10 cellular contexts compared by ENCODE assay signal in the genomic region with DNA sequence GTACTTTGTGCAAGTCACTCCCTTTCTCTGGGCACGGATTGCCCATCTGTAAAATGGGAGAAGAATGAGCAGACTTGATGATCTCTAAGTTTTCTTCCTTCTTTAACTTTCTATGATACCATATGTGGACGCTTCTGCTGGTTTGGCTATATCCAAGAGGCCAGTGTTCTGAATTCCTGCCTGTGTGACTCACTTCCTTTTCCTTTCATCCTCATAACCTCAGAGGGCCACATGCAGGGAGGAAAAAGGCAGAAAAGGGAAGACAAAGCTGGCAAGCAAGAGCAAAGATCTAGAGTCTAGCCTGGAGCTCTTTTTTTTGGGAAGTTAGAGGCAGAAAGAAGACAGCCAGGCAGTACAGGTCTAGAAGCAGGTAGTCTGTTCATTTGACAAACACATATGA.
A peak's percentile ranks its signal among the peaks of the same experiment; 100 is the strongest.
DNase-seq lines count a peak whose midpoint lies in the region; ATAC-seq and TF ChIP-seq lines count a peak whose summit lies in the region.
"Had no signal": no experiment of that assay in that cellular context is flagged by ENCODE, and none has a peak within 500 bp of the region (broad histone marks: within the 10 kb centered on the region; RNA-seq: fewer than 3 reads in every experiment).

No MANE protein-coding gene starts in this region.

- no peak for TF ChIP-seq RAD21 in HCT116 (IDR thresholded peaks at IDR 0.05; ENCODE audit: low read depth)

- H3K4me1 ChIP-seq in HCT116 (ENCODE audit: control insufficient read depth in 1 of 2, insufficient read depth in 2 of 2, low read length in 2 of 2) = peaks cover 8 to 27% of the 10 kb centered on the region in 2 experiments
- peaks cover 35% of the 10 kb centered on the region for H3K4me1 ChIP-seq in SJSA1 (replicated peaks)
- no peaks in the 10 kb centered on the region for H3K4me1 ChIP-seq in lower lobe of right lung

- H3K79me2 ChIP-seq in HCT116 (ENCODE audit: insufficient read depth, low read length) = no peaks in the 10 kb centered on the region

- H4K20me1 ChIP-seq in HCT116 (ENCODE audit: insufficient read depth) = no peaks in the 10 kb centered on the region

- H3K9me3 ChIP-seq in HCT116 (ENCODE audit: control insufficient read depth in 1 of 2, insufficient read depth in 1 of 2, low read depth in 1 of 2, low read length in 2 of 2) (no peaks in the 10 kb centered on the region), SJSA1 (replicated peaks) (no peaks in the 10 kb centered on the region), lower lobe of right lung (no peaks in the 10 kb centered on the region)

- peaks cover 14% of the 10 kb centered on the region; the same call in 1 of the 2 replicates for H3K27me3 ChIP-seq in HCT116 (ENCODE audit: insufficient read depth, low read length)
- H3K27me3 ChIP-seq in SJSA1 (replicated peaks) = no peaks in the 10 kb centered on the region
- H3K27me3 ChIP-seq in lower lobe of right lung (ENCODE audit: low read depth) = no peaks in the 10 kb centered on the region

- H3K36me3 ChIP-seq in HCT116 (ENCODE audit: control insufficient read depth in 1 of 2, insufficient read depth in 2 of 2, low read length in 2 of 2) = no peaks in the 10 kb centered on the region
- no peaks in the 10 kb centered on the region for H3K36me3 ChIP-seq in SJSA1
- H3K36me3 ChIP-seq in lower lobe of right lung = no peaks in the 10 kb centered on the region

- TF ChIP-seq CTCF in HCT116 (IDR thresholded peaks at IDR 0.05 in 2 of 3, conservative IDR thresholded peaks at IDR 0.05 in 1 of 3; ENCODE audit: borderline replicate concordance in 1 of 3, insufficient read depth in 1 of 3, low read depth in 2 of 3, low read length in 2 of 3) (no peak), fibroblast of pulmonary artery (IDR thresholded peaks at IDR 0.05; ENCODE audit: low read length, missing control alignments) (no peak), retinal pigment epithelial cell (conservative IDR thresholded peaks at IDR 0.05; ENCODE audit: low read depth, low read length) (no peak), lower lobe of right lung (IDR thresholded peaks at IDR 0.05) (no peak)

- H3K9ac ChIP-seq in HCT116 (ENCODE audit: low read length) = no peak overlapping the region

- no peak overlapping the region for H3K27ac ChIP-seq in HCT116 (ENCODE audit: low read depth, low read length)
- H3K27ac ChIP-seq in SJSA1 = peak overlapping the region; percentile 72
- no peak overlapping the region for H3K27ac ChIP-seq in lower lobe of right lung

- DNase-seq in HCT116 (ENCODE audit: low read depth, low spot score) (peak; percentile 34), SJSA1 (ENCODE audit: low read depth in 1 of 2, low spot score in 2 of 2) (peak; percentile 78 to 85), fibroblast of pulmonary artery (ENCODE audit: low read depth) (peak; percentile 87), retinal pigment epithelial cell (ENCODE audit: low read depth) (peak; percentile 15), ureter (ENCODE audit: low spot score) (no peak), lower lobe of right lung (no peak), COLO668 (lab: John Stamatoyannopoulos, UW; ENCODE audit: unreplicated experiment) (no peak)
- no peak for DNase-seq in activated naive CD4-positive, alpha-beta T cell treated with Interleukin-2 at 50 U/mL for 16 hours
- DNase-seq: activated naive CD8-positive, alpha-beta T cell treated with anti-CD3 and anti-CD28 coated beads for 36 hours; NCI-H2029 treated with DMSO at 0.1 percent for 48 hours had no signal

- ATAC-seq in HCT116 = peak; percentile 84
- no peak for ATAC-seq in lower lobe of right lung

- H2AFZ ChIP-seq in HCT116 (ENCODE audit: low read depth, low read length, poor library complexity, severe bottlenecking) = peak overlapping the region; percentile 49

- POLR2A ChIA-PET in HCT116 (lab: Charles Lee) = no interaction called here

- no peaks in the 10 kb centered on the region for H3K9me2 ChIP-seq in HCT116 (ENCODE audit: insufficient read depth)

- H3K4me3 ChIP-seq in HCT116 (replicated peaks in 1 of 2; ENCODE audit: low read depth in 1 of 2, low read length in 2 of 2) (peak overlapping the region in 1 of 2 experiments; percentile 14; a peak in 1 of 4 replicates), SJSA1 (no peak overlapping the region), fibroblast of pulmonary artery (replicated peaks; ENCODE audit: low read depth, low read length) (no peak overlapping the region), retinal pigment epithelial cell (ENCODE audit: low read length) (no peak overlapping the region), lower lobe of right lung (no peak overlapping the region)

- intact Hi-C loops in HCT116 (cut with micrococcal nuclease) (no loop called here), lower lobe of right lung (cut with DNase I) (no loop called here)

- CTCF ChIA-PET in HCT116 (lab: Charles Lee) = no interaction called here

- H3K4me2 ChIP-seq in HCT116 (ENCODE audit: low read length) = peak overlapping the region; percentile 63

- TF ChIP-seq POLR2A in HCT116 (IDR thresholded peaks at IDR 0.05; ENCODE audit: borderline replicate concordance, extremely low read depth, insufficient read depth, insufficient read length) = no peak

- BruUV-seq in HCT116 (replicated peaks; lab: Mats Ljungman, UMichigan) = no TSS peak

- RAD21 ChIA-PET in HCT116 (lab: Charles Lee; ENCODE audit: low non-redundant PET in 1 of 2, low total read pairs in 2 of 2, uncharacterized antibody in 2 of 2, unreplicated experiment in 2 of 2) = no interaction called here

TF ChIP-seq in HCT116, 20 proteins besides CTCF, POLR2A, EP300 and RAD21 (continues in another document):
- TF ChIP-seq EGR1 (IDR thresholded peaks at IDR 0.05; ENCODE audit: low read depth) (no peak), ELF1 (IDR thresholded peaks at IDR 0.05; ENCODE audit: borderline replicate concordance, low read depth) (no peak), CBX3 (IDR thresholded peaks at IDR 0.05; ENCODE audit: low read depth) (peak; percentile 67), CEBPB (IDR thresholded peaks at IDR 0.05; ENCODE audit: low read depth) (peak; percentile 25; the same call in 1 of the 2 replicates), POLR2AphosphoS5 (IDR thresholded peaks at IDR 0.05; ENCODE audit: low read depth, low read length) (no peak), SIN3A (IDR thresholded peaks at IDR 0.05; ENCODE audit: low read depth) (no peak), ZFX (IDR thresholded peaks at IDR 0.05) (no peak), SRF (IDR thresholded peaks at IDR 0.05; ENCODE audit: low read depth) (peak; percentile 58), FOSL1 (IDR thresholded peaks at IDR 0.05; ENCODE audit: low read depth) (peak; percentile 76), JUND (IDR thresholded peaks at IDR 0.05) (peak; percentile 81), ZNF274 (IDR thresholded peaks at IDR 0.05; ENCODE audit: low read depth, low read length) (no peak), EZH2 (IDR thresholded peaks at IDR 0.05) (no peak), EZH2phosphoT487 (IDR thresholded peaks at IDR 0.05; ENCODE audit: borderline replicate concordance) (no peak)
- TF ChIP-seq, protein P1, sequence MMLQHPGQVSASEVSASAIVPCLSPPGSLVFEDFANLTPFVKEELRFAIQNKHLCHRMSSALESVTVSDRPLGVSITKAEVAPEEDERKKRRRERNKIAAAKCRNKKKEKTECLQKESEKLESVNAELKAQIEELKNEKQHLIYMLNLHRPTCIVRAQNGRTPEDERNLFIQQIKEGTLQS (IDR thresholded peaks at IDR 0.05) = no peak
- TF ChIP-seq, protein P2, sequence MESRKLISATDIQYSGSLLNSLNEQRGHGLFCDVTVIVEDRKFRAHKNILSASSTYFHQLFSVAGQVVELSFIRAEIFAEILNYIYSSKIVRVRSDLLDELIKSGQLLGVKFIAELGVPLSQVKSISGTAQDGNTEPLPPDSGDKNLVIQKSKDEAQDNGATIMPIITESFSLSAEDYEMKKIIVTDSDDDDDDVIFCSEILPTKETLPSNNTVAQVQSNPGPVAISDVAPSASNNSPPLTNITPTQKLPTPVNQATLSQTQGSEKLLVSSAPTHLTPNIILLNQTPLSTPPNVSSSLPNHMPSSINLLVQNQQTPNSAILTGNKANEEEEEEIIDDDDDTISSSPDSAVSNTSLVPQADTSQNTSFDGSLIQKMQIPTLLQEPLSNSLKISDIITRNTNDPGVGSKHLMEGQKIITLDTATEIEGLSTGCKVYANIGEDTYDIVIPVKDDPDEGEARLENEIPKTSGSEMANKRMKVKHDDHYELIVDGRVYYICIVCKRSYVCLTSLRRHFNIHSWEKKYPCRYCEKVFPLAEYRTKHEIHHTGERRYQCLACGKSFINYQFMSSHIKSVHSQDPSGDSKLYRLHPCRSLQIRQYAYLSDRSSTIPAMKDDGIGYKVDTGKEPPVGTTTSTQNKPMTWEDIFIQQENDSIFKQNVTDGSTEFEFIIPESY (IDR thresholded peaks at IDR 0.05; ENCODE audit: extremely low read depth, insufficient replicate concordance, low read length) = no peak
- TF ChIP-seq, protein P3, sequence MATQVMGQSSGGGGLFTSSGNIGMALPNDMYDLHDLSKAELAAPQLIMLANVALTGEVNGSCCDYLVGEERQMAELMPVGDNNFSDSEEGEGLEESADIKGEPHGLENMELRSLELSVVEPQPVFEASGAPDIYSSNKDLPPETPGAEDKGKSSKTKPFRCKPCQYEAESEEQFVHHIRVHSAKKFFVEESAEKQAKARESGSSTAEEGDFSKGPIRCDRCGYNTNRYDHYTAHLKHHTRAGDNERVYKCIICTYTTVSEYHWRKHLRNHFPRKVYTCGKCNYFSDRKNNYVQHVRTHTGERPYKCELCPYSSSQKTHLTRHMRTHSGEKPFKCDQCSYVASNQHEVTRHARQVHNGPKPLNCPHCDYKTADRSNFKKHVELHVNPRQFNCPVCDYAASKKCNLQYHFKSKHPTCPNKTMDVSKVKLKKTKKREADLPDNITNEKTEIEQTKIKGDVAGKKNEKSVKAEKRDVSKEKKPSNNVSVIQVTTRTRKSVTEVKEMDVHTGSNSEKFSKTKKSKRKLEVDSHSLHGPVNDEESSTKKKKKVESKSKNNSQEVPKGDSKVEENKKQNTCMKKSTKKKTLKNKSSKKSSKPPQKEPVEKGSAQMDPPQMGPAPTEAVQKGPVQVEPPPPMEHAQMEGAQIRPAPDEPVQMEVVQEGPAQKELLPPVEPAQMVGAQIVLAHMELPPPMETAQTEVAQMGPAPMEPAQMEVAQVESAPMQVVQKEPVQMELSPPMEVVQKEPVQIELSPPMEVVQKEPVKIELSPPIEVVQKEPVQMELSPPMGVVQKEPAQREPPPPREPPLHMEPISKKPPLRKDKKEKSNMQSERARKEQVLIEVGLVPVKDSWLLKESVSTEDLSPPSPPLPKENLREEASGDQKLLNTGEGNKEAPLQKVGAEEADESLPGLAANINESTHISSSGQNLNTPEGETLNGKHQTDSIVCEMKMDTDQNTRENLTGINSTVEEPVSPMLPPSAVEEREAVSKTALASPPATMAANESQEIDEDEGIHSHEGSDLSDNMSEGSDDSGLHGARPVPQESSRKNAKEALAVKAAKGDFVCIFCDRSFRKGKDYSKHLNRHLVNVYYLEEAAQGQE (IDR thresholded peaks at IDR 0.05; ENCODE audit: low read depth) = no peak
- TF ChIP-seq, protein P4, sequence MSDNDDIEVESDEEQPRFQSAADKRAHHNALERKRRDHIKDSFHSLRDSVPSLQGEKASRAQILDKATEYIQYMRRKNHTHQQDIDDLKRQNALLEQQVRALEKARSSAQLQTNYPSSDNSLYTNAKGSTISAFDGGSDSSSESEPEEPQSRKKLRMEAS (IDR thresholded peaks at IDR 0.05) = peak; percentile 49; the same call in 1 of the 2 replicates

Comparison
In these comparisons a context has a peak if more than half of its experiments do, and no peak if none do; other contexts are left out.
1. DNase-seq: peak in HCT116 (single experiment), SJSA1 (2 of 2), fibroblast of pulmonary artery (single experiment) and retinal pigment epithelial cell (single experiment); none in ureter (single experiment), lower lobe of right lung (single experiment), activated naive CD4-positive, alpha-beta T cell treated with Interleukin-2 at 50 U/mL for 16 hours (single experiment) and COLO668 (single experiment).